18 cellular contexts compared by ENCODE assay signal in genomic region chr4:186487726-186488125, GRCh38.
DNase-seq lines count a peak whose midpoint lies in the region; ATAC-seq and TF ChIP-seq lines count a peak whose summit lies in the region.
"Had no signal": no experiment of that assay in that cellular context is flagged by ENCODE, and none has a peak within 500 bp of the region (broad histone marks: within the 10 kb centered on the region; RNA-seq: fewer than 3 reads in every experiment).

No MANE protein-coding gene starts in this region.

- no peaks in the 10 kb centered on the region for H3K27me3 ChIP-seq in right atrium auricular region

- no peak for TF ChIP-seq CTCF in right atrium auricular region (IDR thresholded peaks at IDR 0.05)

- no peaks in the 10 kb centered on the region for H3K4me1 ChIP-seq in right atrium auricular region

- no peak for ATAC-seq in left ventricle myocardium superior
- ATAC-seq in left colon = peak; percentile 34
- ATAC-seq in HG03521 (IDR thresholded peaks at IDR 0.05; ENCODE audit: unreplicated experiment) = no peak
- ATAC-seq in HG02970 (IDR thresholded peaks at IDR 0.05; ENCODE audit: low FRiP score, unreplicated experiment) = no peak
- ATAC-seq: CD8-positive, alpha-beta T cell had no signal

- DNase-seq in right atrium auricular region (ENCODE audit: low spot score) (peak; percentile 50), left ventricle myocardium superior (no peak), SK-N-DZ (ENCODE audit: low spot score) (peak; percentile 39), left colon (no peak), NCI-H510A (lab: John Stamatoyannopoulos, UW) (no peak), mesenteric fat pad (ENCODE audit: low spot score) (no peak)
- DNase-seq: CD8-positive, alpha-beta T cell; COR-L47; DMS153; DMS79 treated with DMSO at 0.1 percent for 48 hours; EL; GDM1; GOT3; H9 had no signal

- no peaks in the 10 kb centered on the region for H3K36me3 ChIP-seq in right atrium auricular region

- no peak overlapping the region for H3K27ac ChIP-seq in right atrium auricular region
- H3K27ac ChIP-seq: 22Rv1, HL-60 had no signal

- H3K4me3 ChIP-seq in right atrium auricular region = no peak overlapping the region

- H3K9me3 ChIP-seq in right atrium auricular region = no peaks in the 10 kb centered on the region

- intact Hi-C loops in left ventricle myocardium superior (cut with micrococcal nuclease) = no loop called here
- intact Hi-C loops in left colon (cut with DNase I, micrococcal nuclease) = no loop called here

Comparison
In these comparisons a context has a peak if more than half of its experiments do, and no peak if none do; other contexts are left out.
1. DNase-seq: peak in right atrium auricular region (single experiment) and SK-N-DZ (single experiment); none in left ventricle myocardium superior (single experiment), left colon (0 of 2), NCI-H510A (single experiment) and mesenteric fat pad (single experiment).